In the genomic region with DNA sequence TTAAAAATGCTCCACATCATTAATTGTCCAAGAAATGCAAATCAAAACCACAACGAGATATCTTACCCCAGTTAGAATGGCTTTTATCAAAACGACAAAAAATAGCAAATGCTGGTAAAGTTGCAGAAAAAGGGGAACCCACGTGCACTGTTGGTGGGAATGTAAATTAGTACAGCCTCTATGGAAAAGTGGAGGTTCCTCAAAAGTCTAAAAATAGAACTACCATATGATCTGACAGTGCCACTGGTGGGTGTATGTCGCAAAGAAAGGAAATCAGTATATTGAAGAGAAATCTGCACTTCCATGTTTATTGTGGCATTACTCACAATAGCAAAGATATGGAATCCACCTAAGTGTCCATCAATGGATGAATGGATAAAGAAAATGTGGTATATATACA, we compare ENCODE assay signal across 16 cellular contexts.
"Had no signal": no experiment of that assay in that cellular context is flagged by ENCODE, and none has a peak within 500 bp of the region (broad histone marks: within the 10 kb centered on the region; RNA-seq: fewer than 3 reads in every experiment).

No MANE protein-coding gene starts in this region.

- DNase-seq: activated CD4-positive, alpha-beta T cell treated with anti-CD3 and anti-CD28 coated beads for 1 hour; activated CD4-positive, alpha-beta T cell treated with anti-CD3 and anti-CD28 coated beads, Interleukin-2, amount 50 U/mL, for 48 hours; activated gamma-delta T cell treated with Interleukin-2 at 50 U/mL for 16 hours; activated naive CD8-positive, alpha-beta T cell treated with anti-CD3 and anti-CD28 coated beads for 36 hours; activated T-cell treated with anti-CD3 and anti-CD28 coated beads, Interleukin-2, amount 50 U/mL, for 48 hours; brain microvascular endothelial cell; glutamatergic neuron; mammary epithelial cell; mucosa of descending colon; nucleus accumbens; psoas muscle; stimulated activated CD4-positive, alpha-beta T cell treated with anti-CD3 and anti-CD28 coated beads, Interleukin-2, amount 100 ng/mL, for 48 hours; stimulated activated naive CD8-positive, alpha-beta T cell treated with anti-CD3 and anti-CD28 coated beads, Interleukin-15, Interleukin-2, amounts not matched to agents 100 U/mL and 50 U/mL, for 24 hours had no signal

- ATAC-seq: esophagus mucosa; mucosa of descending colon; natural killer cell treated with Interleukin-12 subunit alpha and Interleukin-12 subunit beta and Interleukin-15 and Interleukin-18, amount 100 ng/mL, for 72 hours; psoas muscle; stimulated activated naive CD8-positive, alpha-beta T cell treated with anti-CD3 and anti-CD28 coated beads, Interleukin-15, Interleukin-2, amounts not matched to agents 100 U/mL and 50 U/mL, for 24 hours had no signal

- H3K4me1 ChIP-seq: psoas muscle, suprapubic skin had no signal

- H3K9me3 ChIP-seq: mucosa of descending colon, psoas muscle, suprapubic skin had no signal

- H3K36me3 ChIP-seq: brain microvascular endothelial cell, suprapubic skin had no signal

- H3K27me3 ChIP-seq: brain microvascular endothelial cell, suprapubic skin had no signal

- H3K4me3 ChIP-seq: mucosa of descending colon, psoas muscle, suprapubic skin had no signal

- H3K27ac ChIP-seq: brain microvascular endothelial cell, psoas muscle, suprapubic skin had no signal
